In the genomic region with DNA sequence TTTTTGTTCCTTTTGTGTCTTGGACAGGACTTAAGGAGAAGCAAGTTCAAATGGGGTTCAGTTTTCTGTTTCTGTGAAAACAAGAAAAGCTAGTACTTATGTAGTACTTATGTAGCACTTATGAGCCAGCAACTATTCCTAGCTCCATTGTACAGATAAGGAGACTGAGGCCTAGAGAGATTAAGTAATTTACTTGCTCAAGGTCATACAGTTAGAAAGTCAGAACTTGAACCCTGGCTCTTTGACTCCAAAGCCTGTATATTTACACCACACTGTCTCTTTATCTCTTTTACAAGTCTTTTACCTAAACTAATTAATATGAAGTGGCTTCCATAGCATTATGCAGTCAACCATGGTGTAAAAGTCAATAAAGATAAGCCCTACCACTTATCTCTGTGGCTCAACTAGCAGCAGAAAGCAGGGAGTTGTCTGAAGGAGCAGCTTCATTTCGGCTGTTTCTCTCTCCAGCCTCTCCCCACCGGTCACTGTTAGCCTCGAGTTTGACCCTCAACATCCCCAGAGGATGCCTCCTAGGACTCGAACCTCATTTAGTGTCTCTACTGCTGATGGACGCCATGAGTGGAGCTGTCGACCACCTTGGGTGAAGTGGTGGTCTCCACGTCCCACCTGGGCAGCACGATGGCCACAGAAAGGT, we compare ENCODE assay signal across 19 cellular contexts.
"Had no signal": no experiment of that assay in that cellular context is flagged by ENCODE, and none has a peak within 500 bp of the region (broad histone marks: within the 10 kb centered on the region; RNA-seq: fewer than 3 reads in every experiment).

No MANE protein-coding gene starts in this region.

- H3K36me3 ChIP-seq: cardiac muscle cell, lower lobe of right lung, spleen, vagina, WERI-Rb-1 had no signal

- DNase-seq: activated CD4-positive, CD25-positive, alpha-beta regulatory T cell treated with anti-CD3 and anti-CD28 coated beads, Interleukin-2, amount 50 U/mL, for 72 hours; activated gamma-delta T cell treated with Interleukin-2 at 50 U/mL for 16 hours; activated T-cell treated with anti-CD3 and anti-CD28 coated beads, Interleukin-2, amount 50 U/mL, for 1 hour; anterior cingulate cortex; body of pancreas; foreskin fibroblast; kidney; lower lobe of right lung; natural killer cell; retina; spleen; stimulated activated CD4-positive, alpha-beta T cell treated with anti-CD3 and anti-CD28 coated beads, Interleukin-4, amount 100 ng/mL, for 1 hour; stimulated activated naive CD4-positive, alpha-beta T cell; testis; WERI-Rb-1 had no signal

- H3K4me3 ChIP-seq: body of pancreas, cardiac muscle cell, lower lobe of right lung, spleen, testis, vagina had no signal

- H3K9me3 ChIP-seq: body of pancreas, lower lobe of right lung, testis, vagina had no signal

- H3K27ac ChIP-seq: body of pancreas, cardiac muscle cell, epithelial cell of prostate, lower lobe of right lung, spleen, testis, vagina, WERI-Rb-1 had no signal

- H3K4me1 ChIP-seq: body of pancreas, spleen, testis, vagina had no signal

- H3K27me3 ChIP-seq: body of pancreas, testis, vagina had no signal

- ATAC-seq: body of pancreas, left lobe of liver, lower lobe of right lung, natural killer cell had no signal
